10 cellular contexts compared by ENCODE assay signal in genomic region chr2:240972636-240973521, GRCh38. TPM values are rescaled to one million over a fixed set of nuclear protein-coding genes. Genes with fewer than 3 reads are reported as not detected.
DNase-seq lines count a peak whose midpoint lies in the region; ATAC-seq and TF ChIP-seq lines count a peak whose summit lies in the region.
"Had no signal": no experiment of that assay in that cellular context is flagged by ENCODE, and none has a peak within 500 bp of the region (broad histone marks: within the 10 kb centered on the region; RNA-seq: fewer than 3 reads in every experiment).

No MANE protein-coding gene starts in this region.

- 40 to 43% methylated on average over 11 to 17 of the region's 17 CpGs for WGBS in thyroid gland, 2 donors
- 54 to 55% methylated on average over 16 to 17 of the region's 17 CpGs for WGBS in testis, 2 donors

- H3K27ac ChIP-seq in layer of hippocampus (ENCODE audit: low read depth, low read length) (peak overlapping the region; percentile 57), thyroid gland (peak overlapping the region in 1 of 3 donors; percentile 17), testis (no peak overlapping the region)

- no peak for TF ChIP-seq POLR2A in thyroid gland (IDR thresholded peaks at IDR 0.05)
- no peak for TF ChIP-seq POLR2A in testis (IDR thresholded peaks at IDR 0.05)

- H3K4me1 ChIP-seq in thyroid gland (peaks cover 12 to 27% of the 10 kb centered on the region in 2 donors), testis (peaks cover 17% of the 10 kb centered on the region)

- H3K9me3 ChIP-seq in thyroid gland, result no peaks in the 10 kb centered on the region
- no peaks in the 10 kb centered on the region for H3K9me3 ChIP-seq in testis

- no peak for ATAC-seq in HG03442 (IDR thresholded peaks at IDR 0.05; ENCODE audit: unreplicated experiment)
- ATAC-seq: activated naive CD4-positive, alpha-beta T cell treated with anti-CD3 and anti-CD28 coated beads, Interleukin-2, amount 50 U/mL, for 72 hours had no signal

- intact Hi-C loops in MCF 10A (cut with micrococcal nuclease), result no loop called here
- intact Hi-C loops in thyroid gland (cut with DNase I), result no loop called here
- intact Hi-C loops in testis (cut with DNase I; ENCODE audit: low total_unique reads), result no loop called here

- H3K27me3 Mint-ChIP-seq in MCF 10A (ENCODE audit: insufficient read depth, unreplicated experiment), result peaks cover 11% of the 10 kb centered on the region

- H3K4me3 Mint-ChIP-seq in MCF 10A (ENCODE audit: unreplicated experiment), result no peak overlapping the region

- TF ChIP-seq CTCF in MCF 10A (IDR thresholded peaks at IDR 0.05; ENCODE audit: unreplicated experiment) (no peak), thyroid gland (IDR thresholded peaks at IDR 0.05) (no peak), testis (IDR thresholded peaks at IDR 0.05) (no peak)

- H3K36me3 Mint-ChIP-seq in MCF 10A (ENCODE audit: insufficient read depth, unreplicated experiment), result no peaks in the 10 kb centered on the region
- H3K36me3 Mint-ChIP-seq: activated naive CD4-positive, alpha-beta T cell treated with anti-CD3 and anti-CD28 coated beads, Interleukin-2, amount 50 U/mL, for 72 hours had no signal

- H3K36me3 ChIP-seq in thyroid gland (no peaks in the 10 kb centered on the region), testis (ENCODE audit: low read depth, missing control alignments) (no peaks in the 10 kb centered on the region)

- BruUV-seq in MCF 10A (replicated peaks; lab: Mats Ljungman, UMichigan), result no TSS peak

- peak overlapping the region; percentile 27 for H3K27ac Mint-ChIP-seq in MCF 10A (ENCODE audit: low read depth, unreplicated experiment)
- H3K27ac Mint-ChIP-seq: activated naive CD4-positive, alpha-beta T cell treated with anti-CD3 and anti-CD28 coated beads, Interleukin-2, amount 50 U/mL, for 72 hours had no signal

- H3K27me3 ChIP-seq in layer of hippocampus (ENCODE audit: control insufficient read depth, insufficient read depth, low read length) (peaks cover 2% of the 10 kb centered on the region), thyroid gland (no peaks in the 10 kb centered on the region), testis (no peaks in the 10 kb centered on the region)

- DNase-seq in NCI-H748 (lab: John Stamatoyannopoulos, UW; ENCODE audit: unreplicated experiment) (peak; percentile 51), NCI-H748 treated with DMSO at 0.1 percent for 48 hours (lab: John Stamatoyannopoulos, UW) (no peak), MCF 10A (ENCODE audit: unreplicated experiment) (peak; percentile 65), thyroid gland (peak; percentile 57 to 77), testis (no peak), EL (no peak)
- DNase-seq: activated CD4-positive, alpha-beta T cell treated with anti-CD3 and anti-CD28 coated beads, Interleukin-2, amount 50 U/mL, for 4 hours had no signal

- CTCF ChIA-PET in MCF 10A (lab: Yijun Ruan, JAX), result interaction anchor here (0.5 to 0.9 kb wide), 2 partner anchors 58 to 342 kb away, joined by 3 read pairs; partner anchors contain the start of gene HDLBP

- no peak overlapping the region for H3K4me3 ChIP-seq in thyroid gland (replicated peaks in 1 of 3)
- H3K4me3 ChIP-seq in testis, result no peak overlapping the region

- H3K4me1 Mint-ChIP-seq in MCF 10A (ENCODE audit: insufficient read depth, unreplicated experiment), result peaks cover 21% of the 10 kb centered on the region

- H3K9me3 Mint-ChIP-seq in MCF 10A (ENCODE audit: unreplicated experiment), result peaks cover 8% of the 10 kb centered on the region
- H3K9me3 Mint-ChIP-seq: activated naive CD4-positive, alpha-beta T cell treated with anti-CD3 and anti-CD28 coated beads, Interleukin-2, amount 50 U/mL, for 72 hours had no signal

- POLR2A ChIA-PET in MCF 10A (lab: Yijun Ruan, JAX), result interaction anchor here (0.6 to 1.1 kb wide), 5 partner anchors 35 to 363 kb away, joined by 3 to 5 read pairs (median 3); partner anchors contain the start of gene MTERF4

RNA-seq across cellular contexts. Expression of gene SNED1, which starts 25.5 kb away (rescaled TPM):
- total RNA-seq in MCF 10A (2022) (18.0 and 22.0 TPM in 2 replicates), thyroid gland (100 to 1,000 TPM in 1 of 4 donors, 10 to 100 TPM in 3; 47.7 to 122 (median 68.7) TPM), testis (100 to 1,000 TPM in 1 of 2 donors, 10 to 100 TPM in 1; 82.7 to 107 TPM)
- polyA plus RNA-seq in testis (ENCODE audit: insufficient read depth, low read depth, low replicate concordance), result 15.8 TPM

Comparison
In these comparisons a context has a peak if more than half of its experiments do, and no peak if none do; other contexts are left out.
1. DNase-seq: peak in NCI-H748 (single experiment), MCF 10A (single experiment) and thyroid gland (2 of 2); none in NCI-H748 treated with DMSO at 0.1 percent for 48 hours (single experiment), testis (single experiment) and EL (single experiment).